ENCODE assay signal across 10 cellular contexts in genomic region chr22:38016182-38017078, GRCh38. TPM values are rescaled to one million over a fixed set of nuclear protein-coding genes. Genes with fewer than 3 reads are reported as not detected.
DNase-seq lines count a peak whose midpoint lies in the region; ATAC-seq, FAIRE-seq and TF ChIP-seq lines count a peak whose summit lies in the region.
"Had no signal": no experiment of that assay in that cellular context is flagged by ENCODE, and none has a peak within 500 bp of the region (broad histone marks: within the 10 kb centered on the region; RNA-seq: fewer than 3 reads in every experiment).

No MANE protein-coding gene starts in this region.

- peak overlapping the region; percentile 27 for H3K4me2 ChIP-seq in keratinocyte (ENCODE audit: control insufficient read depth, extremely low read depth, insufficient read depth, low read depth, low read length)
- H3K4me2 ChIP-seq: KMS-11 had no signal

- H3K36me3 Mint-ChIP-seq in CD14-positive monocyte, result no peaks in the 10 kb centered on the region
- H3K36me3 Mint-ChIP-seq: activated naive CD8-positive, alpha-beta T cell had no signal

- H3K9me3 Mint-ChIP-seq in CD14-positive monocyte, result peaks cover 0 to 13% (median 7%) of the 10 kb centered on the region in 7 donors

- ATAC-seq in HG02588 (IDR thresholded peaks at IDR 0.05; ENCODE audit: unreplicated experiment) (no peak), GM21723 (IDR thresholded peaks at IDR 0.05; ENCODE audit: unreplicated experiment) (no peak)

- no peak overlapping the region for H3K4me3 Mint-ChIP-seq in CD14-positive monocyte
- H3K4me3 Mint-ChIP-seq: activated naive CD8-positive, alpha-beta T cell had no signal

- peak; percentile 58 for DNase-seq in LNCaP clone FGC (ENCODE audit: low read depth)
- peak; percentile 69 for DNase-seq in colonic mucosa
- no peak for DNase-seq in keratinocyte (ENCODE audit: low read depth, low spot score)
- DNase-seq in NCI-H1694 (lab: John Stamatoyannopoulos, UW), result no peak
- no peak for DNase-seq in CD14-positive monocyte (ENCODE audit: low spot score)

- H3K4me1 Mint-ChIP-seq in CD14-positive monocyte, result peaks cover 6% of the 10 kb centered on the region

- H3K4me3 ChIP-seq in LNCaP clone FGC (ENCODE audit: low read depth, low read length), result no peak overlapping the region
- no peak overlapping the region for H3K4me3 ChIP-seq in colonic mucosa
- H3K4me3 ChIP-seq in keratinocyte (ENCODE audit: control insufficient read depth in 2 of 3, extremely low read depth in 1 of 3, insufficient read depth in 2 of 3, low read depth in 1 of 3, low read length in 3 of 3), result no peak overlapping the region
- H3K4me3 ChIP-seq in stomach smooth muscle (ENCODE audit: low read length in 2 of 2), result peak overlapping the region in 1 of 2 donors; percentile 47

- intact Hi-C loops in colonic mucosa (cut with DNase I) (no loop called here), CD14-positive monocyte (cut with micrococcal nuclease) (no loop called here)

- H3K9me3 ChIP-seq in colonic mucosa, result no peaks in the 10 kb centered on the region
- H3K9me3 ChIP-seq in keratinocyte (ENCODE audit: control insufficient read depth, low read depth, low read length), result no peaks in the 10 kb centered on the region
- no peaks in the 10 kb centered on the region for H3K9me3 ChIP-seq in stomach smooth muscle (ENCODE audit: control insufficient read depth in 2 of 2, low read length in 2 of 2)

- H4K20me1 ChIP-seq in keratinocyte (ENCODE audit: control insufficient read depth, extremely low read depth, insufficient read depth, low read length), result no peaks in the 10 kb centered on the region

- H3K27ac ChIP-seq in colonic mucosa (no peak overlapping the region), keratinocyte (ENCODE audit: control insufficient read depth, insufficient read depth, low read length) (no peak overlapping the region), stomach smooth muscle (ENCODE audit: low read length) (peak overlapping the region; percentile 49)
- H3K27ac ChIP-seq: KMS-11 had no signal

- peak overlapping the region; percentile 70 for H2AFZ ChIP-seq in keratinocyte (ENCODE audit: control insufficient read depth, low read length)

- peak overlapping the region in 1 of 7 donors; percentile 81 for H3K27ac Mint-ChIP-seq in CD14-positive monocyte
- H3K27ac Mint-ChIP-seq: activated naive CD8-positive, alpha-beta T cell had no signal

- no peaks in the 10 kb centered on the region for H3K36me3 ChIP-seq in colonic mucosa
- no peaks in the 10 kb centered on the region for H3K36me3 ChIP-seq in keratinocyte (ENCODE audit: control insufficient read depth in 2 of 2, extremely low read depth in 1 of 2, insufficient read depth in 2 of 2, low read length in 2 of 2)
- no peaks in the 10 kb centered on the region for H3K36me3 ChIP-seq in stomach smooth muscle (ENCODE audit: control insufficient read depth in 2 of 2, insufficient read depth in 2 of 2, low read length in 2 of 2)

- FAIRE-seq in keratinocyte (lab: Jason Lieb, UNC), result no peak

- H3K9ac ChIP-seq in colonic mucosa (ENCODE audit: low read depth in 2 of 2, low read length in 2 of 2) (peak overlapping the region; percentile 24 to 29), keratinocyte (ENCODE audit: control insufficient read depth, extremely low read depth, insufficient read depth, low read length) (no peak overlapping the region), stomach smooth muscle (ENCODE audit: low read length in 2 of 2) (peak overlapping the region; percentile 42 to 51)
- H3K9ac ChIP-seq: KMS-11 had no signal

- no peaks in the 10 kb centered on the region for H3K9me1 ChIP-seq in keratinocyte (ENCODE audit: control insufficient read depth, extremely low read depth, insufficient read depth, low read length)

- TF ChIP-seq CTCF in LNCaP clone FGC (IDR thresholded peaks at IDR 0.05; ENCODE audit: control insufficient read depth, extremely low read depth, insufficient read depth) (no peak), colonic mucosa (IDR thresholded peaks at IDR 0.05) (no peak), keratinocyte (optimal IDR thresholded peaks at IDR 0.05 in 1 of 3, IDR thresholded peaks at IDR 0.05 in 1 of 3, conservative IDR thresholded peaks at IDR 0.05 in 1 of 3; ENCODE audit: extremely low read depth in 1 of 3, insufficient read depth in 2 of 3, low read length in 3 of 3) (no peak), CD14-positive monocyte (IDR thresholded peaks at IDR 0.05) (no peak)

- dilution Hi-C loops in keratinocyte (cut with MboI; ENCODE audit: extremely low pct_ligation_motif_present, low sequenced_read_pairs), result no loop called here

- no peaks in the 10 kb centered on the region for H3K27me3 ChIP-seq in colonic mucosa
- H3K27me3 ChIP-seq in keratinocyte (ENCODE audit: control insufficient read depth, extremely low read depth, insufficient read depth, low read length), result no peaks in the 10 kb centered on the region
- no peaks in the 10 kb centered on the region for H3K27me3 ChIP-seq in stomach smooth muscle (ENCODE audit: control insufficient read depth in 1 of 2, insufficient read depth in 2 of 2, low read length in 2 of 2)

- H3K79me2 ChIP-seq in keratinocyte (ENCODE audit: control insufficient read depth, insufficient read depth, low read length), result no peaks in the 10 kb centered on the region

- H3K4me1 ChIP-seq in colonic mucosa (peaks cover 5% of the 10 kb centered on the region), keratinocyte (ENCODE audit: control insufficient read depth, extremely low read depth, insufficient read depth, low read length) (peaks cover 9% of the 10 kb centered on the region), stomach smooth muscle (ENCODE audit: control insufficient read depth, insufficient read depth, low read length) (peaks cover 25% of the 10 kb centered on the region)

- peaks cover 1 to 9% (median 4%) of the 10 kb centered on the region in 3 donors for H3K27me3 Mint-ChIP-seq in CD14-positive monocyte (ENCODE audit: low read depth in 3 of 3)
- H3K27me3 Mint-ChIP-seq: activated naive CD8-positive, alpha-beta T cell had no signal

RNA-seq across cellular contexts. Expression of gene SOX10, which starts 32.1 kb away (rescaled TPM):
- total RNA-seq in colonic mucosa, result 1 to 10 TPM in 1 of 2 donors, under 1 TPM in 1; 0.57 to 3.4 TPM
- polyA plus RNA-seq in keratinocyte, result not detected in 3 replicates
- polyA plus RNA-seq in keratinocyte (2011; ENCODE audit: low read depth), result not detected
- not detected in 2 replicates for polyA plus RNA-seq in keratinocyte (2011; cell fraction: cytosol; rRNA removed)
- not detected in 2 replicates for polyA plus RNA-seq in keratinocyte (2011; cell fraction: nucleus; rRNA removed)
- 0.18 TPM in 1 of 2 replicates, not detected in the other for polyA plus RNA-seq in keratinocyte (2012; ENCODE audit: low replicate concordance)
- polyA minus RNA-seq in keratinocyte, result not detected in 3 replicates
- polyA minus RNA-seq in keratinocyte (2011; cell fraction: cytosol; rRNA and poly(A)+ RNA removed), result not detected
- not detected in 2 replicates for polyA minus RNA-seq in keratinocyte (2011; cell fraction: nucleus; rRNA and poly(A)+ RNA removed)
- not detected for polyA plus RNA-seq in CD14-positive monocyte

RNA-seq across cellular contexts. Expression of gene PICK1, which starts 40.8 kb away (rescaled TPM):
- total RNA-seq in colonic mucosa, result 10 to 100 TPM; 27.6 to 47.2 TPM
- 26.8 to 33.0 TPM (median 28.8 TPM) in 3 replicates for polyA plus RNA-seq in keratinocyte
- 19.1 TPM for polyA plus RNA-seq in keratinocyte (2011; ENCODE audit: low read depth)
- 20.1 and 26.9 TPM in 2 replicates for polyA plus RNA-seq in keratinocyte (2011; cell fraction: cytosol; rRNA removed)
- 55.5 and 68.0 TPM in 2 replicates for polyA plus RNA-seq in keratinocyte (2011; cell fraction: nucleus; rRNA removed)
- polyA plus RNA-seq in keratinocyte (2012; ENCODE audit: low replicate concordance), result 12.1 and 20.9 TPM in 2 replicates
- polyA minus RNA-seq in keratinocyte, result 28.4 to 38.8 TPM (median 31.8 TPM) in 3 replicates
- polyA minus RNA-seq in keratinocyte (2011; cell fraction: cytosol; rRNA and poly(A)+ RNA removed), result 14.6 TPM
- 15.1 and 23.4 TPM in 2 replicates for polyA minus RNA-seq in keratinocyte (2011; cell fraction: nucleus; rRNA and poly(A)+ RNA removed)
- polyA plus RNA-seq in CD14-positive monocyte, result 1 to 10 TPM; 6.4 to 7.2 TPM

Comparison
In these comparisons a context has a peak if more than half of its experiments do, and no peak if none do; other contexts are left out.
1. DNase-seq: peak in LNCaP clone FGC (single experiment) and colonic mucosa (single experiment); none in keratinocyte (single experiment), NCI-H1694 (single experiment) and CD14-positive monocyte (single experiment).